ENCODE assay signal across 3 cellular contexts in genomic region chr7:63876707-63877322, GRCh38.
TF ChIP-seq lines count a peak whose summit lies in the region.

No MANE protein-coding gene starts in this region.

TF ChIP-seq in A549, 52 proteins besides CTCF, POLR2A, EP300 and RAD21:
- no peak for TF ChIP-seq TP53 (CRISPR knock-in tag; IDR thresholded peaks at IDR 0.05)
- TF ChIP-seq GATA3 (IDR thresholded peaks at IDR 0.05; ENCODE audit: borderline replicate concordance) = peak; percentile 27; the same call in 1 of the 2 replicates

TF ChIP-seq in HCT116, 20 proteins besides CTCF, POLR2A, EP300 and RAD21:
- peak; percentile 94 for TF ChIP-seq ZNF274 (IDR thresholded peaks at IDR 0.05; ENCODE audit: low read depth, low read length)
- no peak for TF ChIP-seq EGR1 (IDR thresholded peaks at IDR 0.05; ENCODE audit: low read depth)

TF ChIP-seq in K562, 482 proteins besides CTCF, POLR2A, EP300 and RAD21:
- no peak for TF ChIP-seq PHB (CRISPR knock-in tag; IDR thresholded peaks at IDR 0.05)
- TF ChIP-seq ZNF274 (IDR thresholded peaks at IDR 0.05; ENCODE audit: borderline replicate concordance, low read depth, low read length) = peak; percentile 96
- TF ChIP-seq TRIM28 (IDR thresholded peaks at IDR 0.05) = peak; percentile 33; the same call in 1 of the 2 replicates
TF ChIP-seq in K562: peak in this region for 2.
